8 cellular contexts compared by ENCODE assay signal in genomic region chr5:157603333-157604190, GRCh38. TPM values are rescaled to one million over a fixed set of nuclear protein-coding genes. Genes with fewer than 3 reads are reported as not detected.
DNase-seq lines count a peak whose midpoint lies in the region; ATAC-seq, FAIRE-seq and TF ChIP-seq lines count a peak whose summit lies in the region.

No MANE protein-coding gene starts in this region.

- no peak for TF ChIP-seq POLR2A in A549 (IDR thresholded peaks at IDR 0.05; ENCODE audit: low read length)

- DNase-seq in A549 (ENCODE audit: low read depth in 1 of 2, low spot score in 1 of 2) (peak; percentile 33 to 55), H4 (ENCODE audit: low spot score) (peak; percentile 90), SKM-1 (lab: John Stamatoyannopoulos, UW; ENCODE audit: unreplicated experiment) (peak; percentile 65), renal cortical epithelial cell (ENCODE audit: low read depth) (peak; percentile 96), left lobe of liver (ENCODE audit: low spot score) (no peak)
- DNase-seq in activated naive CD8-positive, alpha-beta T cell treated with anti-CD3 and anti-CD28 coated beads, Interleukin-2, amount 50 U/mL, for 16 hours (ENCODE audit: low read depth, low spot score), result peak; percentile 9

- H3K27ac ChIP-seq in A549, result peak overlapping the region; percentile 82 to 83

- CTCF ChIA-PET in A549 (lab: Yijun Ruan, JAX), result interaction anchor here (0.7 to 1.1 kb wide), 2 partner anchors 10 to 115 kb away, joined by 3 read pairs; no protein-coding TSS in a partner anchor

- peaks cover 34% of the 10 kb centered on the region for H3K4me1 ChIP-seq in A549

- TF ChIP-seq RAD21 in A549 (conservative IDR thresholded peaks at IDR 0.05 in 1 of 2, IDR thresholded peaks at IDR 0.05 in 1 of 2), result 0 out of 5 replicates have a peak, but pooled peaks of 1 of the 2 experiments have one; percentile 22

- FAIRE-seq in A549 (lab: Jason Lieb, UNC), result no peak

- peak overlapping the region; percentile 61 for H3K4me2 ChIP-seq in A549

- WGBS in A549 (ENCODE audit: missing lambda C conversion rate), result 43% methylated on average over 12 of the region's 12 CpGs

- H3K9me3 ChIP-seq in A549, result no peaks in the 10 kb centered on the region

- no peak for TF ChIP-seq CTCF in A549 (IDR thresholded peaks at IDR 0.05)

- peak; percentile 54 to 81; a peak in 5 of 6 replicates for ATAC-seq in A549
- no peak for ATAC-seq in GM19328 (IDR thresholded peaks at IDR 0.05; ENCODE audit: unreplicated experiment)
- no peak for ATAC-seq in HG02840 (IDR thresholded peaks at IDR 0.05; ENCODE audit: low FRiP score, unreplicated experiment)
- no peak for ATAC-seq in left lobe of liver

- POLR2A ChIA-PET in A549 (lab: Yijun Ruan, JAX), result interaction anchor here (0.6 kb wide), 1 partner anchor 36 kb away, joined by 3 read pairs; no protein-coding TSS in a partner anchor

- peak in 1 of 2 experiments; percentile 33; a peak in 1 of 5 replicates for TF ChIP-seq EP300 in A549 (IDR thresholded peaks at IDR 0.05)

- no peak overlapping the region for H3K4me3 ChIP-seq in A549

TF ChIP-seq in A549, 52 proteins besides CTCF, POLR2A, EP300 and RAD21:
- TF ChIP-seq CEBPB (IDR thresholded peaks at IDR 0.05), result 0 out of 4 replicates have a peak, but pooled peaks of 1 of the 2 experiments have one; percentile 3
- TF ChIP-seq MYC (IDR thresholded peaks at IDR 0.05; ENCODE audit: borderline replicate concordance, low read length), result no peak
- TF ChIP-seq JUNB (IDR thresholded peaks at IDR 0.05), result peak; percentile 73; the same call in 1 of the 2 replicates
- TF ChIP-seq FOSL2 (IDR thresholded peaks at IDR 0.05), result peak; percentile 76
- peak; percentile 56 for TF ChIP-seq FOSL2 (CRISPR knock-in tag; IDR thresholded peaks at IDR 0.05)
TF ChIP-seq in A549: peak in this region for 3.

RNA-seq across cellular contexts. Expression of gene ADAM19, which starts 28.0 kb away (rescaled TPM):
- 7.7 and 9.7 TPM in 2 replicates for polyA plus RNA-seq in A549 (2011; rRNA removed)
- polyA plus RNA-seq in A549 (2012; cell fraction: cytosol; rRNA removed), result 4.1 and 5.3 TPM in 2 replicates
- 7.5 and 9.8 TPM in 2 replicates for polyA plus RNA-seq in A549 (2012; cell fraction: nucleus; rRNA removed)
- polyA plus RNA-seq in A549 (2017; fragmentation: RNase III; extraction: RNeasy Plus Mini Kit Qiagen cat#74134 plus additional on column Dnase treatment), result 13.1 to 17.5 TPM (median 15.2 TPM) in 3 replicates
- polyA minus RNA-seq in A549 (2011; rRNA and poly(A)+ RNA removed), result 16.7 and 17.4 TPM in 2 replicates
- total RNA-seq in H4 (2014; rRNA removed; shearing (Covaris generic)), result 4.9 and 5.6 TPM in 2 replicates
- 6.2 and 9.4 TPM in 2 replicates for total RNA-seq in renal cortical epithelial cell
- total RNA-seq in left lobe of liver, result 2.9 TPM

RNA-seq across cellular contexts. Expression of gene SOX30, which starts 48.7 kb away (rescaled TPM):
- polyA plus RNA-seq in A549 (2011; rRNA removed) (0.07 and 0.10 TPM in 2 replicates), A549 (2017; fragmentation: RNase III; extraction: RNeasy Plus Mini Kit Qiagen cat#74134 plus additional on column Dnase treatment) (0.08 TPM in 2 of 3 replicates, not detected in the other)
- polyA plus RNA-seq in A549 (2012; cell fraction: cytosol; rRNA removed), result not detected in 2 replicates
- not detected in 2 replicates for polyA plus RNA-seq in A549 (2012; cell fraction: nucleus; rRNA removed)
- polyA minus RNA-seq in A549 (2011; rRNA and poly(A)+ RNA removed), result not detected in 2 replicates
- not detected in 2 replicates for total RNA-seq in H4 (2014; rRNA removed; shearing (Covaris generic))
- total RNA-seq in renal cortical epithelial cell (0.05 and 0.17 TPM in 2 replicates), left lobe of liver (not detected)

Comparison
In these comparisons a context has a peak if more than half of its experiments do, and no peak if none do; other contexts are left out.
1. ATAC-seq: peak in A549 (2 of 2); none in GM19328 (single experiment), HG02840 (single experiment) and left lobe of liver (single experiment).